In the genomic region with DNA sequence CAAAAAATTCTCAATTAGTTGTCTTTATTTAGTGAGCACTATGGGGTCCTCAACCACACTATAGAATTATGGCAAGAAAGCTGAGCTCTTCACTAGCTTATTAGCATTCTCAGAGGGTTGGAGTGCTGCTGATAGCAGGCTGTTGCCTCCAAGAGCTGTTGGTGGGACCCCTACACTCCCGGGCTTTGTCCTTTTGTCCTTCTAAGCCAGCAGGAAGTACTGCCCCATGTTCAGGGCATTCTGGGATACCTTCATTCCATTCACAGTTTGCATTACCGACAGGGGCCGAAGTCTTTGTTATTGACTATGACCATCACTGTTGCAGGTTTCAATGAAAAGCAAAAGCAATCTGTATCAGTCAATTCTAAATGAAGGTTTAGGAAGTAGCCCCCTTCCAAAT, we compare ENCODE assay signal across 23 cellular contexts.
"Had no signal": no experiment of that assay in that cellular context is flagged by ENCODE, and none has a peak within 500 bp of the region (broad histone marks: within the 10 kb centered on the region; RNA-seq: fewer than 3 reads in every experiment).

No MANE protein-coding gene starts in this region.

- H3K9me3 ChIP-seq: adrenal gland, ascending aorta, esophagus squamous epithelium, gastrocnemius medialis, tibial artery had no signal

- DNase-seq: activated CD4-positive, alpha-beta T cell treated with anti-CD3 and anti-CD28 coated beads for 1 hour; activated CD4-positive, alpha-beta T cell treated with anti-CD3 and anti-CD28 coated beads, Interleukin-2, amount 50 U/mL, for 1 hour; activated CD8-positive, alpha-beta T cell treated with anti-CD3 and anti-CD28 coated beads, Interleukin-2, amount 10 ng/mL, durations not matched to agents 7 days and 5 days; activated gamma-delta T cell treated with Interleukin-2 at 50 U/mL for 16 hours; adrenal gland; central memory CD4-positive, alpha-beta T cell; effector memory CD8-positive, alpha-beta T cell; esophagus squamous epithelium; gastrocnemius medialis; hippocampal formation; kidney; naive thymus-derived CD4-positive, alpha-beta T cell; small intestine; stimulated activated CD4-positive, alpha-beta T cell treated with anti-CD3 and anti-CD28 coated beads, Interleukin-2, amount 100 ng/mL, for 24 hours; stimulated activated naive CD8-positive, alpha-beta T cell treated with anti-CD3 and anti-CD28 coated beads, Interleukin-15, amount 100 ng/mL, for 72 hours; tibial artery; WERI-Rb-1 had no signal

- H3K27me3 ChIP-seq: ascending aorta, gastrocnemius medialis had no signal

- ATAC-seq: activated CD8-positive, alpha-beta T cell treated with anti-CD3 and anti-CD28 coated beads, Interleukin-2, amount 10 ng/mL, durations not matched to agents 7 days and 5 days; activated naive CD4-positive, alpha-beta T cell treated with anti-CD3 and anti-CD28 coated beads, Interleukin-2, amount 50 U/mL, for 72 hours; effector memory CD8-positive, alpha-beta T cell; gastrocnemius medialis; naive thymus-derived CD4-positive, alpha-beta T cell; sciatic nerve; stimulated activated effector memory CD8-positive, alpha-beta T cell treated with anti-CD3 and anti-CD28 coated beads, Interleukin-12 subunit alpha, Interleukin-12 subunit beta, amount 100 ng/mL, for 72 hours; stimulated activated naive CD8-positive, alpha-beta T cell treated with anti-CD3 and anti-CD28 coated beads, Interleukin-15, amount 100 ng/mL, for 72 hours had no signal

- H3K36me3 ChIP-seq: adrenal gland, ascending aorta, esophagus squamous epithelium, gastrocnemius medialis, tibial artery had no signal

- H3K36me3 Mint-ChIP-seq: naive thymus-derived CD4-positive, alpha-beta T cell; stimulated activated effector memory CD8-positive, alpha-beta T cell treated with anti-CD3 and anti-CD28 coated beads, Interleukin-12 subunit alpha, Interleukin-12 subunit beta, amount 100 ng/mL, for 72 hours had no signal

- H3K4me1 Mint-ChIP-seq: naive thymus-derived CD4-positive, alpha-beta T cell; stimulated activated effector memory CD8-positive, alpha-beta T cell treated with anti-CD3 and anti-CD28 coated beads, Interleukin-12 subunit alpha, Interleukin-12 subunit beta, amount 100 ng/mL, for 72 hours; stimulated activated naive CD8-positive, alpha-beta T cell treated with anti-CD3 and anti-CD28 coated beads, Interleukin-15, amount 100 ng/mL, for 72 hours had no signal

- H3K4me3 ChIP-seq: adrenal gland, ascending aorta, esophagus squamous epithelium, gastrocnemius medialis, lung, tibial artery had no signal

- H3K9me3 Mint-ChIP-seq: neural crest cell had no signal

- H3K27ac ChIP-seq: adrenal gland, ascending aorta, esophagus squamous epithelium, gastrocnemius medialis, tibial artery, WERI-Rb-1 had no signal

- H3K4me1 ChIP-seq: adrenal gland, ascending aorta, esophagus squamous epithelium, gastrocnemius medialis, tibial artery had no signal

- H3K4me3 Mint-ChIP-seq: activated CD8-positive, alpha-beta T cell treated with anti-CD3 and anti-CD28 coated beads, Interleukin-2, amount 10 ng/mL, durations not matched to agents 7 days and 5 days; effector memory CD8-positive, alpha-beta T cell; naive thymus-derived CD4-positive, alpha-beta T cell; neural crest cell; stimulated activated effector memory CD8-positive, alpha-beta T cell treated with anti-CD3 and anti-CD28 coated beads, Interleukin-12 subunit alpha, Interleukin-12 subunit beta, amount 100 ng/mL, for 72 hours; stimulated activated naive CD8-positive, alpha-beta T cell treated with anti-CD3 and anti-CD28 coated beads, Interleukin-15, amount 100 ng/mL, for 72 hours had no signal

- H3K27ac Mint-ChIP-seq: activated CD8-positive, alpha-beta T cell treated with anti-CD3 and anti-CD28 coated beads, Interleukin-2, amount 10 ng/mL, durations not matched to agents 7 days and 5 days; activated naive CD4-positive, alpha-beta T cell treated with anti-CD3 and anti-CD28 coated beads, Interleukin-2, amount 50 U/mL, for 72 hours; effector memory CD8-positive, alpha-beta T cell; naive thymus-derived CD4-positive, alpha-beta T cell; stimulated activated effector memory CD8-positive, alpha-beta T cell treated with anti-CD3 and anti-CD28 coated beads, Interleukin-12 subunit alpha, Interleukin-12 subunit beta, amount 100 ng/mL, for 72 hours; stimulated activated naive CD8-positive, alpha-beta T cell treated with anti-CD3 and anti-CD28 coated beads, Interleukin-15, amount 100 ng/mL, for 72 hours had no signal
